ENCODE assay signal across 17 cellular contexts in genomic region chr2:2662847-2663356, GRCh38.
DNase-seq lines count a peak whose midpoint lies in the region; ATAC-seq and TF ChIP-seq lines count a peak whose summit lies in the region.
"Had no signal": no experiment of that assay in that cellular context is flagged by ENCODE, and none has a peak within 500 bp of the region (broad histone marks: within the 10 kb centered on the region; RNA-seq: fewer than 3 reads in every experiment).

No MANE protein-coding gene starts in this region.

- H3K9me3 ChIP-seq in heart left ventricle: no peaks in the 10 kb centered on the region
- no peaks in the 10 kb centered on the region for H3K9me3 ChIP-seq in CD4-positive, alpha-beta memory T cell (ENCODE audit: control insufficient read depth in 1 of 2, low read length in 2 of 2)
- H3K9me3 ChIP-seq: mucosa of descending colon, thoracic aorta had no signal

- 64 to 82% (median 77%) methylated on average over 9 of the region's 9 CpGs for WGBS in heart left ventricle, 4 donors

- POLR2A ChIA-PET in CD4-positive, alpha-beta memory T cell (lab: Charles Lee; ENCODE audit: partially characterized antibody): no interaction called here

- ATAC-seq in heart left ventricle: no peak
- ATAC-seq: effector memory CD8-positive, alpha-beta T cell had no signal

- peak; percentile 28; the same call in 1 of the 2 replicates for TF ChIP-seq CTCF in LNCaP clone FGC (IDR thresholded peaks at IDR 0.05; ENCODE audit: control insufficient read depth, extremely low read depth, insufficient read depth)
- TF ChIP-seq CTCF in heart left ventricle (IDR thresholded peaks at IDR 0.05): no peak

- CTCF ChIA-PET in CD4-positive, alpha-beta memory T cell (lab: Charles Lee; ENCODE audit: partially characterized antibody): no interaction called here

- no peak overlapping the region for H3K9ac ChIP-seq in rectal smooth muscle tissue (ENCODE audit: low read length)

- no peaks in the 10 kb centered on the region for H3K36me3 ChIP-seq in rectal smooth muscle tissue (ENCODE audit: control insufficient read depth, insufficient read depth, low read length)
- H3K36me3 ChIP-seq in heart left ventricle: no peaks in the 10 kb centered on the region
- no peaks in the 10 kb centered on the region for H3K36me3 ChIP-seq in CD4-positive, alpha-beta memory T cell (ENCODE audit: insufficient read depth, low read length)
- H3K36me3 ChIP-seq: thoracic aorta had no signal

- H3K4me3 ChIP-seq in LNCaP clone FGC (ENCODE audit: low read depth, low read length) (peak overlapping the region; percentile 24), rectal smooth muscle tissue (ENCODE audit: low read length) (no peak overlapping the region), heart left ventricle (no peak overlapping the region)
- no peak overlapping the region for H3K4me3 ChIP-seq in CD4-positive, alpha-beta memory T cell (ENCODE audit: low read length in 2 of 2)
- H3K4me3 ChIP-seq: mucosa of descending colon, thoracic aorta had no signal

- no peaks in the 10 kb centered on the region for H3K27me3 ChIP-seq in rectal smooth muscle tissue (ENCODE audit: control insufficient read depth, insufficient read depth, low read length)
- H3K27me3 ChIP-seq in heart left ventricle: peaks cover 0 to 2% (median 0%) of the 10 kb centered on the region in 9 donors
- H3K27me3 ChIP-seq in CD4-positive, alpha-beta memory T cell (ENCODE audit: insufficient read depth, low read length): no peaks in the 10 kb centered on the region

- no peak for TF ChIP-seq POLR2A in heart left ventricle (IDR thresholded peaks at IDR 0.05)

- peaks cover 0 to 25% (median 6%) of the 10 kb centered on the region in 8 donors for H3K9me3 Mint-ChIP-seq in CD4-positive, alpha-beta memory T cell

- H3K27ac Mint-ChIP-seq in CD4-positive, alpha-beta memory T cell: peak overlapping the region in 1 of 7 donors; percentile 32
- H3K27ac Mint-ChIP-seq: effector memory CD8-positive, alpha-beta T cell; T-helper 1 cell treated with Interleukin-12 subunit alpha and Interleukin-12 subunit beta and Interleukin-4 antibody, amounts not matched to agents 30 μg/mL and 1 μg/mL, for 36 hours had no signal

- H3K27ac ChIP-seq in rectal smooth muscle tissue (ENCODE audit: low read depth, low read length) (peak overlapping the region; percentile 42), heart left ventricle (peak overlapping the region in 1 of 12 donors; percentile 11)
- no peak overlapping the region for H3K27ac ChIP-seq in CD4-positive, alpha-beta memory T cell (ENCODE audit: low read depth, low read length)
- H3K27ac ChIP-seq: thoracic aorta had no signal

- H3K4me1 Mint-ChIP-seq in CD4-positive, alpha-beta memory T cell: no peaks in the 10 kb centered on the region
- H3K4me1 Mint-ChIP-seq: CD4-positive, CD25-positive, alpha-beta regulatory T cell; central memory CD8-positive, alpha-beta T cell had no signal

- DNase-seq in LNCaP clone FGC (ENCODE audit: low read depth) (peak; percentile 90), NCI-H2196 (lab: John Stamatoyannopoulos, UW; ENCODE audit: unreplicated experiment) (peak; percentile 70), SK-N-DZ (ENCODE audit: low spot score) (peak; percentile 21), heart left ventricle (no peak), T1000 (lab: John Stamatoyannopoulos, UW) (no peak)
- DNase-seq in CD4-positive, alpha-beta memory T cell: no peak
- DNase-seq: activated CD4-positive, CD25-positive, alpha-beta regulatory T cell; activated CD8-positive, alpha-beta memory T cell treated with anti-CD3 and anti-CD28 coated beads for 24 hours; CD4-positive, CD25-positive, alpha-beta regulatory T cell; DND-41; effector memory CD8-positive, alpha-beta T cell; mucosa of descending colon; stimulated activated CD4-positive, alpha-beta T cell treated with anti-CD3 and anti-CD28 coated beads, Interleukin-4, amount 100 ng/mL, for 1 hour had no signal

- H3K36me3 Mint-ChIP-seq in CD4-positive, alpha-beta memory T cell: no peaks in the 10 kb centered on the region
- H3K36me3 Mint-ChIP-seq: CD4-positive, CD25-positive, alpha-beta regulatory T cell had no signal

- no peak overlapping the region for H3K4me3 Mint-ChIP-seq in CD4-positive, alpha-beta memory T cell
- H3K4me3 Mint-ChIP-seq: CD4-positive, CD25-positive, alpha-beta regulatory T cell; central memory CD8-positive, alpha-beta T cell; effector memory CD8-positive, alpha-beta T cell; T-helper 1 cell treated with Interleukin-12 subunit alpha and Interleukin-12 subunit beta and Interleukin-4 antibody, amounts not matched to agents 30 μg/mL and 1 μg/mL, for 36 hours had no signal

- intact Hi-C loops in heart left ventricle (cut with DNase I): no loop called here
- intact Hi-C loops in CD4-positive, alpha-beta memory T cell (cut with micrococcal nuclease): no loop called here

- no peaks in the 10 kb centered on the region for H3K27me3 Mint-ChIP-seq in CD4-positive, alpha-beta memory T cell
- H3K27me3 Mint-ChIP-seq: CD4-positive, CD25-positive, alpha-beta regulatory T cell; central memory CD8-positive, alpha-beta T cell had no signal

- H3K4me1 ChIP-seq in rectal smooth muscle tissue (ENCODE audit: control insufficient read depth, insufficient read depth, low read length): peaks cover 5% of the 10 kb centered on the region
- H3K4me1 ChIP-seq in heart left ventricle: no peaks in the 10 kb centered on the region
- H3K4me1 ChIP-seq in CD4-positive, alpha-beta memory T cell (ENCODE audit: insufficient read depth, low read length): no peaks in the 10 kb centered on the region

Comparison
In these comparisons a context has a peak if more than half of its experiments do, and no peak if none do; other contexts are left out.
1. DNase-seq: peak in LNCaP clone FGC (single experiment), NCI-H2196 (single experiment) and SK-N-DZ (single experiment); none in heart left ventricle (0 of 5), CD4-positive, alpha-beta memory T cell (0 of 5) and T1000 (single experiment).